35 cellular contexts compared by ENCODE assay signal in genomic region chr2:13462464-13462863, GRCh38.
"Had no signal": no experiment of that assay in that cellular context is flagged by ENCODE, and none has a peak within 500 bp of the region (broad histone marks: within the 10 kb centered on the region; RNA-seq: fewer than 3 reads in every experiment).

No MANE protein-coding gene starts in this region.

- H3K27me3 ChIP-seq: MG63 had no signal

- H3K36me3 ChIP-seq: MG63 had no signal

- H3K9me3 ChIP-seq: MG63 had no signal

- DNase-seq: Karpas-422, Kasumi-1, MG63, MM.1S, MV-4-11, NCI-H1048, NCI-H1092, NCI-H1092 treated with DMSO at 0.1 percent for 48 hours, NCI-H1105, NCI-H1105 treated with DMSO at 0.1 percent for 48 hours, NCI-H1417, NCI-H1417 treated with DMSO at 0.1 percent for 48 hours, NCI-H1436, NCI-H1436 treated with DMSO at 0.1 percent for 48 hours, NCI-H146, NCI-H1694, NCI-H1694 treated with DMSO at 0.1 percent for 48 hours, NCI-H187, NCI-H187 treated with DMSO at 0.1 percent for 48 hours, NCI-H1930, NCI-H2029, NCI-H2029 treated with DMSO at 0.1 percent for 48 hours, NCI-H2081, NCI-H2081 treated with DMSO at 0.1 percent for 48 hours, NCI-H2107, NCI-H2171, NCI-H2171 treated with DMSO at 0.1 percent for 48 hours, NCI-H2227 treated with DMSO at 0.1 percent for 48 hours, NCI-H226, NCI-H345, NCI-H446, NCI-H446 treated with DMSO at 0.1 percent for 48 hours, NCI-H510A, NCI-H510A treated with DMSO at 0.1 percent for 48 hours, NCI-H524 had no signal

- H3K4me3 ChIP-seq: MG63 had no signal
